1 cellular context compared by ENCODE assay signal in the genomic region with DNA sequence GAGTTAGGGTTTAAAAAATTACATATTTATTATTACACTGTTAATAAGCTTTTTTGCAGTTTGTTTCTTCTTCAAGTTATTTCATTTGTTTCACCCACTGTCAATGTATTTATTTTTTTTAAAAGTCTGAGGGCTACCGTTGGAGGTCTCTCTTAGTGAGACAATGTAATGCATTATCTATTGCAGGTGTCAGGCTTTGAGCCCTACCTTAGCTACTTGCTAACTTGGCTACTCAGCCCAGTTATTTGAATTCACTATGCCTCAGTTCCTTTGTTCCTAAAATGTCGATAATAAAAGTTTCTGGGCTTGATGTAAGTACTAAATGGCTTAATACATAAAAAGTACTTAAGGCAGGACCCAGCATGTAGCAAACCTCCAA.
TF ChIP-seq lines count a peak whose summit lies in the region.

No MANE protein-coding gene starts in this region.

TF ChIP-seq in GM23338, 12 proteins besides CTCF, POLR2A, EP300 and RAD21 (continued from another document):
- no peak for TF ChIP-seq REST (IDR thresholded peaks at IDR 0.05; ENCODE audit: unreplicated experiment)
- TF ChIP-seq ZNF114 (CRISPR knock-in tag; IDR thresholded peaks at IDR 0.05), result no peak
- no peak for TF ChIP-seq EZH2phosphoT487 (IDR thresholded peaks at IDR 0.05; ENCODE audit: unreplicated experiment)
- TF ChIP-seq ZNF462 (CRISPR knock-in tag; IDR thresholded peaks at IDR 0.05), result no peak
- no peak for TF ChIP-seq ZNF331 (CRISPR knock-in tag; IDR thresholded peaks at IDR 0.05; ENCODE audit: low read depth)
- TF ChIP-seq POLR2AphosphoS5 (IDR thresholded peaks at IDR 0.05; ENCODE audit: low read depth), result no peak
- no peak for TF ChIP-seq ETS1 (IDR thresholded peaks at IDR 0.05)
- TF ChIP-seq NANOG (IDR thresholded peaks at IDR 0.05; ENCODE audit: borderline replicate concordance), result no peak
- no peak for TF ChIP-seq JUNB (IDR thresholded peaks at IDR 0.05; ENCODE audit: unreplicated experiment)
- TF ChIP-seq CREB1 (CRISPR knock-in tag; IDR thresholded peaks at IDR 0.05; ENCODE audit: low read depth), result no peak
